ENCODE assay signal across 8 cellular contexts in the genomic region with DNA sequence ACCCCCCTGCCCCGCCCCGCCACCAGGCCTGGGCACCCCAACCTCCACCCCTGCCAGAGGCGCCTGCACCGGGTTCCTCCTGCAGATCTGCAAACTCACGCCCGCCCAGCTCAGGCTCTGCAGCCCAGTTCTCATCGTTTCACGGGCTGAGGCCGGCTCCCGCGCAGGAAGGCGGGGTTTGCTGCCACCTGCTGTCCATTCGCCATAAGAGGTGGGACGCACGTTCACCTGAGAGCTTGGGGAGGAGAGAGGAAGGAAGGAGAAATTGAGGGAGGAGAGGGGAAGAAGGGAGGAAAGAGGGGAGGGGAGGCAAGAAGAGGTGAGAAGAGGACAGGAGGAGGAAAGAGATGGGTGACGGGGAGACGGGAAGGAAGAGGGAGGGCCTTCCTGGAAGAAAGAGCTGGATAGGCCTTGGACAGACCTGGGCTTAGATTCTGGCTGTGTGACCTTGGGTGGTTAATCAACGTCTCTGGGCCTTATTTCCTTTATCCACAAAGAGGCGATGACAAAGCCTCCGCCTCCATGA.
DNase-seq lines count a peak whose midpoint lies in the region; ATAC-seq and TF ChIP-seq lines count a peak whose summit lies in the region.

No MANE protein-coding gene starts in this region.

- H3K4me1 Mint-ChIP-seq in activated naive CD8-positive, alpha-beta T cell (ENCODE audit: low read depth), result peaks cover 11% of the 10 kb centered on the region

- no peaks in the 10 kb centered on the region for H3K4me1 ChIP-seq in KMS-11 (ENCODE audit: low read depth, poor library complexity, severe bottlenecking)
- H3K4me1 ChIP-seq in left ventricle myocardium inferior, result peaks cover 17% of the 10 kb centered on the region

- peaks cover 14% of the 10 kb centered on the region for H3K9me3 ChIP-seq in left ventricle myocardium inferior (replicated peaks)

- H3K27ac ChIP-seq in KMS-11 (no peak overlapping the region), left ventricle myocardium inferior (replicated peaks) (no peak overlapping the region)

- TF ChIP-seq CTCF in GM06990 (IDR thresholded peaks at IDR 0.05; ENCODE audit: insufficient read depth, low read length, poor library complexity, severe bottlenecking), result peak; percentile 77
- peak; percentile 32; the same call in 1 of the 2 replicates for TF ChIP-seq CTCF in KMS-11 (conservative IDR thresholded peaks at IDR 0.05; ENCODE audit: low read depth, low read length)
- peak; percentile 75 for TF ChIP-seq CTCF in left ventricle myocardium inferior (IDR thresholded peaks at IDR 0.05; ENCODE audit: borderline replicate concordance)

- peaks cover 10% of the 10 kb centered on the region for H3K9me3 Mint-ChIP-seq in activated naive CD8-positive, alpha-beta T cell (ENCODE audit: low read depth)

- no peaks in the 10 kb centered on the region for H4K20me1 ChIP-seq in KMS-11 (ENCODE audit: insufficient read depth)

- peaks cover 30% of the 10 kb centered on the region for H3K27me3 Mint-ChIP-seq in activated naive CD8-positive, alpha-beta T cell

- H3K4me3 ChIP-seq in GM06990 (replicated peaks; ENCODE audit: low read depth, low read length) (no peak overlapping the region), KMS-11 (IDR thresholded peaks at IDR 0.05; ENCODE audit: insufficient read depth, low read depth, low read length) (no peak overlapping the region), left ventricle myocardium inferior (no peak overlapping the region)

- DNase-seq in GM06990 (ENCODE audit: extremely low read depth, insufficient read length) (peak; percentile 55), SKM-1 (lab: John Stamatoyannopoulos, UW; ENCODE audit: unreplicated experiment) (peak; percentile 39), left ventricle myocardium inferior (peak; percentile 56), retina (peak; percentile 86)

- no peak overlapping the region for H3K27ac Mint-ChIP-seq in activated naive CD8-positive, alpha-beta T cell

- H3K27me3 ChIP-seq in GM06990 (replicated peaks; ENCODE audit: control insufficient read depth, insufficient read depth, low read length), result peaks cover 6% of the 10 kb centered on the region
- H3K27me3 ChIP-seq in KMS-11 (ENCODE audit: insufficient read depth, low read depth), result peaks cover 27% of the 10 kb centered on the region; the same call in 1 of the 2 replicates
- peaks cover 94% of the 10 kb centered on the region for H3K27me3 ChIP-seq in left ventricle myocardium inferior (ENCODE audit: low read depth)

- ATAC-seq in GM21367 (IDR thresholded peaks at IDR 0.05; ENCODE audit: unreplicated experiment) (no peak), GM18517 (IDR thresholded peaks at IDR 0.05; ENCODE audit: unreplicated experiment) (no peak)

- no peaks in the 10 kb centered on the region for H3K79me2 ChIP-seq in KMS-11 (ENCODE audit: insufficient read depth, low read depth)

- peaks cover 4% of the 10 kb centered on the region for H3K36me3 Mint-ChIP-seq in activated naive CD8-positive, alpha-beta T cell

- intact Hi-C loops in left ventricle myocardium inferior (cut with micrococcal nuclease), result no loop called here

- H3K9ac ChIP-seq in KMS-11, result no peak overlapping the region

- H3K36me3 ChIP-seq in GM06990 (ENCODE audit: control insufficient read depth, insufficient read depth, low read length) (no peaks in the 10 kb centered on the region), KMS-11 (ENCODE audit: insufficient read depth) (no peaks in the 10 kb centered on the region), left ventricle myocardium inferior (no peaks in the 10 kb centered on the region)

- H3K4me2 ChIP-seq in KMS-11, result no peak overlapping the region

- H3K4me3 Mint-ChIP-seq in activated naive CD8-positive, alpha-beta T cell, result peak overlapping the region; percentile 57

- H2AFZ ChIP-seq in KMS-11 (ENCODE audit: low read depth), result no peak overlapping the region
